21 cellular contexts compared by ENCODE assay signal in the genomic region with DNA sequence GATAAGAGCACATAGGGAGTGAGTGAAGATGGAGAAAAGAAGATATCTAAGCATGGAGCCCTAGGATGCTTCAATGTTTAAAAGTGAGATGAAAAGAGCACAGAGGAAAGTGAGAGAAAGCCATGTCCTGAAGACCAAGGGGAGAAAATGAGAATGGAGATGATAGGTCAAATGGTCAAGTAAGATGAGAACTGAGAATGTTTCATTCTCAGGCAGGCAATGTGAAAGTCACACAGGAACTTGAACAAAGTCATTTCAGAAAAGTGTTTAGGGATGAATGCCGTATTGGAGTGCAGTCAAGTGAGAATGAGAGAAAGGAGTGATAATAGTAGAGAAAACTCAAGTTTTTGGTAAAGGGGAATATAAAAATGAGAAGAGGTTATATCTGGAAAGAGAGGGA.
DNase-seq lines count a peak whose midpoint lies in the region; ATAC-seq, FAIRE-seq and TF ChIP-seq lines count a peak whose summit lies in the region.
"Had no signal": no experiment of that assay in that cellular context is flagged by ENCODE, and none has a peak within 500 bp of the region (broad histone marks: within the 10 kb centered on the region; RNA-seq: fewer than 3 reads in every experiment).

No MANE protein-coding gene starts in this region.

- H3K36me3 ChIP-seq in transverse colon: no peaks in the 10 kb centered on the region
- H3K36me3 ChIP-seq: left lung had no signal

- no peak for TF ChIP-seq POLR2A in transverse colon (IDR thresholded peaks at IDR 0.05)

- no peak for TF ChIP-seq CTCF in transverse colon (IDR thresholded peaks at IDR 0.05)
- TF ChIP-seq CTCF in D721Med (IDR thresholded peaks at IDR 0.05; ENCODE audit: insufficient read depth, missing control alignments): no peak

- FAIRE-seq in D721Med (lab: Jason Lieb, UNC): no peak
- FAIRE-seq: bronchial epithelial cell, colon, H54 had no signal

- H3K27ac ChIP-seq in transverse colon: no peak overlapping the region
- H3K27ac ChIP-seq: foreskin keratinocyte, left lung, psoas muscle, VCaP had no signal

- peak; percentile 84 for ATAC-seq in GM18867 (IDR thresholded peaks at IDR 0.05; ENCODE audit: unreplicated experiment)
- peak; percentile 79 for ATAC-seq in GM21367 (IDR thresholded peaks at IDR 0.05; ENCODE audit: unreplicated experiment)
- ATAC-seq in HG02973 (IDR thresholded peaks at IDR 0.05; ENCODE audit: unreplicated experiment): peak; percentile 40
- ATAC-seq in GM18519 (IDR thresholded peaks at IDR 0.05; ENCODE audit: low FRiP score, unreplicated experiment): no peak
- ATAC-seq: foreskin keratinocyte, left lung, psoas muscle, Right ventricle myocardium inferior had no signal

- no peak overlapping the region for H3K4me3 ChIP-seq in transverse colon
- H3K4me3 ChIP-seq: left lung, psoas muscle had no signal

- in situ Hi-C loops in transverse colon (cut with MboI; ENCODE audit: low pct_ligation_motif_present in 1 of 4, low pct_unique_long_range_greater_than_20kb in 1 of 4, low sequenced_read_pairs in 3 of 4): no loop called here

- H3K9me3 ChIP-seq in transverse colon: no peaks in the 10 kb centered on the region
- H3K9me3 ChIP-seq: left lung, psoas muscle had no signal

- no peak for TF ChIP-seq EP300 in transverse colon (IDR thresholded peaks at IDR 0.05; ENCODE audit: low read depth)

- no peaks in the 10 kb centered on the region for H3K4me1 ChIP-seq in transverse colon
- H3K4me1 ChIP-seq: foreskin keratinocyte, left lung, psoas muscle had no signal

- DNase-seq in NCI-H1694 (lab: John Stamatoyannopoulos, UW): no peak
- no peak for DNase-seq in transverse colon
- no peak for DNase-seq in D721Med (ENCODE audit: insufficient read length, low spot score)
- DNase-seq: activated CD4-positive, alpha-beta T cell treated with anti-CD3 and anti-CD28 coated beads, Interleukin-2, amount 50 U/mL, for 1 hour; effector memory CD4-positive, alpha-beta T cell; foreskin keratinocyte; left lung; NCI-H446; NCI-H82; OCI-M1; psoas muscle; stimulated activated CD4-positive, alpha-beta T cell treated with anti-CD3 and anti-CD28 coated beads, Interleukin-15, amount 100 ng/mL, for 24 hours had no signal

- intact Hi-C loops in transverse colon (cut with DNase I; ENCODE audit: low total_unique reads): no loop called here

- 50 to 62% methylated on average over 1 of the region's 1 CpG for WGBS in transverse colon (ENCODE audit: low coverage in 1 of 2), 2 donors

- no peaks in the 10 kb centered on the region for H3K27me3 ChIP-seq in transverse colon
- H3K27me3 ChIP-seq: foreskin keratinocyte, left lung had no signal
